In genomic region chr21:29875873-29876272, GRCh38 we compare ENCODE assay signal across 24 cellular contexts.
DNase-seq lines count a peak whose midpoint lies in the region; ATAC-seq, FAIRE-seq and TF ChIP-seq lines count a peak whose summit lies in the region.
"Had no signal": no experiment of that assay in that cellular context is flagged by ENCODE, and none has a peak within 500 bp of the region (broad histone marks: within the 10 kb centered on the region; RNA-seq: fewer than 3 reads in every experiment).

No MANE protein-coding gene starts in this region.

- no peak overlapping the region for H4K91ac ChIP-seq in H1 (replicated peaks; ENCODE audit: insufficient read length, low read length)

- H3K4me3 ChIP-seq in HUES48 (ENCODE audit: low read depth, low read length) (no peak overlapping the region), H1 (ENCODE audit: extremely low read depth in 1 of 4, insufficient read depth in 2 of 4, low read depth in 3 of 4, low read length in 4 of 4) (peak overlapping the region in 1 of 4 experiments; percentile 30; a peak in 1 of 8 replicates), MM.1S (ENCODE audit: low read length) (no peak overlapping the region), hepatocyte (no peak overlapping the region)
- H3K4me3 ChIP-seq: GM23248 had no signal

- H3K9me3 ChIP-seq in HUES48 (ENCODE audit: control insufficient read depth, insufficient read depth, low read length) (no peaks in the 10 kb centered on the region), H1 (ENCODE audit: insufficient read depth in 2 of 2, low read depth in 1 of 2, low read length in 1 of 2) (no peaks in the 10 kb centered on the region; a peak in 1 of 4 replicates), MM.1S (replicated peaks; ENCODE audit: insufficient read depth, low read length) (no peaks in the 10 kb centered on the region), hepatocyte (ENCODE audit: low read depth) (no peaks in the 10 kb centered on the region)
- H3K9me3 ChIP-seq: BE2C had no signal

- H3F3A ChIP-seq in MM.1S (ENCODE audit: insufficient read depth, low read length), result no peaks in the 10 kb centered on the region

- TF ChIP-seq RAD21 in H1 (IDR thresholded peaks at IDR 0.05 in 1 of 2, conservative IDR thresholded peaks at IDR 0.05 in 1 of 2; ENCODE audit: low read depth in 2 of 2, low read length in 2 of 2), result no peak

- no peak overlapping the region; the same call in 1 of the 2 replicates for H3K18ac ChIP-seq in H1 (ENCODE audit: extremely low read depth, low read length)

- no peak overlapping the region for H3K23ac ChIP-seq in H1 (ENCODE audit: insufficient read length)

- H4K8ac ChIP-seq in H1 (ENCODE audit: extremely low read depth, insufficient read depth, low read length), result no peak overlapping the region

- H2BK12ac ChIP-seq in H1 (ENCODE audit: low read depth, low read length), result no peak overlapping the region

- WGBS in H1 (ENCODE audit: extremely low coverage in 1 of 2, insufficient coverage in 1 of 2, insufficient read length in 1 of 2, insufficient replicate concordance in 2 of 2, low coverage in 1 of 2, low lambda C conversion rate in 2 of 2, missing lambda C conversion rate in 1 of 2), 2 experiments, result 95% methylated on average over 1 of the region's 1 CpG; no CpG with 5 or more reads in 1 of the 2 experiments
- 57% methylated on average over 1 of the region's 1 CpG for WGBS in hepatocyte (ENCODE audit: low lambda C conversion rate, missing lambda C conversion rate)

- no peaks in the 10 kb centered on the region for H3K79me1 ChIP-seq in H1 (ENCODE audit: low read depth, low read length)

- no peaks in the 10 kb centered on the region for H3K23me2 ChIP-seq in H1 (ENCODE audit: low read depth, low read length)

- H3K27ac ChIP-seq in HUES48 (ENCODE audit: low read depth, low read length), result peak overlapping the region; percentile 61
- no peak overlapping the region for H3K27ac ChIP-seq in H1 (ENCODE audit: low read depth, low read length)
- no peak overlapping the region for H3K27ac ChIP-seq in MM.1S (ENCODE audit: low read length)
- no peak overlapping the region for H3K27ac ChIP-seq in hepatocyte
- H3K27ac ChIP-seq: GM23248 had no signal

- H3K36me3 ChIP-seq in HUES48 (ENCODE audit: control insufficient read depth, insufficient read depth, low read length) (no peaks in the 10 kb centered on the region), H1 (ENCODE audit: control insufficient read depth in 2 of 4, insufficient read depth in 4 of 4, low read length in 3 of 4) (no peaks in the 10 kb centered on the region), MM.1S (replicated peaks; ENCODE audit: insufficient read depth, low read length) (no peaks in the 10 kb centered on the region), hepatocyte (replicated peaks; ENCODE audit: insufficient read depth, low read depth) (no peaks in the 10 kb centered on the region)
- H3K36me3 ChIP-seq: BE2C had no signal

- H4K5ac ChIP-seq in H1 (ENCODE audit: insufficient read length, low read depth, low read length), result no peak overlapping the region

- TF ChIP-seq POLR2A in H1 (IDR thresholded peaks at IDR 0.05; ENCODE audit: control extremely low read depth in 1 of 2, low read depth in 2 of 2, low read length in 2 of 2), result no peak

- H3K4me1 ChIP-seq in HUES48 (ENCODE audit: control insufficient read depth, insufficient read depth, low read length), result peaks cover 15% of the 10 kb centered on the region
- H3K4me1 ChIP-seq in H1 (replicated peaks in 1 of 4; ENCODE audit: control insufficient read depth in 3 of 4, insufficient read depth in 4 of 4, low read length in 3 of 4), result peaks cover 0 to 5% (median under 1%) of the 10 kb centered on the region in 4 experiments; a peak in 4 of 7 replicates
- no peaks in the 10 kb centered on the region for H3K4me1 ChIP-seq in MM.1S (ENCODE audit: low read length)
- no peaks in the 10 kb centered on the region for H3K4me1 ChIP-seq in hepatocyte (ENCODE audit: insufficient read depth)
- H3K4me1 ChIP-seq: BE2C had no signal

- H3K56ac ChIP-seq in H1 (replicated peaks; ENCODE audit: insufficient read length, low read depth, low read length), result no peak overlapping the region

- no peak for TF ChIP-seq CTCF in H1 (IDR thresholded peaks at IDR 0.05; ENCODE audit: control extremely low read depth in 1 of 3, insufficient read depth in 1 of 3, low read depth in 1 of 3, low read length in 3 of 3)
- TF ChIP-seq CTCF in MM.1S (IDR thresholded peaks at IDR 0.05; ENCODE audit: low read length), result no peak
- TF ChIP-seq CTCF in hepatocyte (IDR thresholded peaks at IDR 0.05; ENCODE audit: poor library complexity), result no peak

- peak overlapping the region; percentile 54; the same call in 1 of the 2 replicates for H2AFZ ChIP-seq in H1 (ENCODE audit: low read length)
- no peak overlapping the region for H2AFZ ChIP-seq in MM.1S (ENCODE audit: low read length)
- H2AFZ ChIP-seq in hepatocyte, result no peak overlapping the region
- H2AFZ ChIP-seq: GM23248 had no signal

- H2BK5ac ChIP-seq in H1 (ENCODE audit: low read depth, low read length), result no peak overlapping the region

- H4K20me1 ChIP-seq in H1 (replicated peaks in 1 of 2; ENCODE audit: control insufficient read depth in 1 of 2, insufficient read depth in 2 of 2, low read length in 2 of 2), result no peaks in the 10 kb centered on the region
- H4K20me1 ChIP-seq in MM.1S (ENCODE audit: insufficient read depth, low read length), result no peaks in the 10 kb centered on the region
- H4K20me1 ChIP-seq in hepatocyte (ENCODE audit: insufficient read depth, poor library complexity, severe bottlenecking), result no peaks in the 10 kb centered on the region

- H2AK5ac ChIP-seq in H1 (ENCODE audit: low read depth, low read length), result no peak overlapping the region

- FAIRE-seq in H1 (lab: Jason Lieb, UNC), result no peak
- FAIRE-seq: A204.1, GM12892, GM18507, H54 had no signal

- H3K79me2 ChIP-seq in H1 (ENCODE audit: control insufficient read depth in 1 of 2, insufficient read depth in 2 of 2, low read length in 2 of 2) (no peaks in the 10 kb centered on the region), MM.1S (ENCODE audit: low read length) (no peaks in the 10 kb centered on the region), hepatocyte (no peaks in the 10 kb centered on the region)

- H3K27me3 ChIP-seq in HUES48 (ENCODE audit: control insufficient read depth, insufficient read depth, low read length), result no peaks in the 10 kb centered on the region
- no peaks in the 10 kb centered on the region for H3K27me3 ChIP-seq in H1 (replicated peaks in 1 of 4; ENCODE audit: control insufficient read depth in 3 of 4, extremely low read depth in 1 of 4, insufficient read depth in 3 of 4, low read length in 3 of 4)
- H3K27me3 ChIP-seq in MM.1S (replicated peaks; ENCODE audit: insufficient read depth, low read length), result no peaks in the 10 kb centered on the region
- H3K27me3 ChIP-seq in hepatocyte, result no peaks in the 10 kb centered on the region
- H3K27me3 ChIP-seq: BE2C had no signal

- H3K9ac ChIP-seq in HUES48 (ENCODE audit: low read depth, low read length), result no peak overlapping the region
- no peak overlapping the region for H3K9ac ChIP-seq in H1 (replicated peaks in 1 of 4; ENCODE audit: extremely low read depth in 1 of 4, low read depth in 3 of 4, low read length in 3 of 4)
- no peak overlapping the region for H3K9ac ChIP-seq in MM.1S (ENCODE audit: low read length)
- H3K9ac ChIP-seq: GM23248 had no signal

- no peak overlapping the region for H2BK120ac ChIP-seq in H1 (replicated peaks; ENCODE audit: low read depth, low read length)

- DNase-seq in NCI-H1417 treated with DMSO at 0.1 percent for 48 hours (lab: John Stamatoyannopoulos, UW), result peak; percentile 13
- no peak for DNase-seq in H1 (ENCODE audit: low read depth in 1 of 2, low spot score in 2 of 2)
- no peak for DNase-seq in MM.1S
- DNase-seq in hepatocyte (ENCODE audit: low spot score), result no peak
- DNase-seq: ACHN; BE2C; C1 segment of cervical spinal cord; CD4-positive, CD25-positive, alpha-beta regulatory T cell; CD8-positive, alpha-beta memory T cell; COR-L47; DMS 273 treated with DMSO at 0.1 percent for 48 hours; DMS79; GDM1; GM23248; HFFc6; IMR-90; KBM-7 had no signal

- TF ChIP-seq EP300 in H1 (IDR thresholded peaks at IDR 0.05; ENCODE audit: borderline replicate concordance in 1 of 2, low read depth in 2 of 2, low read length in 2 of 2), result no peak

- H3K4ac ChIP-seq in H1 (replicated peaks; ENCODE audit: insufficient read length, low read depth, low read length), result no peak overlapping the region

- 0 out of 4 replicates have a peak overlapping the region, but pooled peaks of 1 of the 2 experiments have one; percentile 44 for H3K4me2 ChIP-seq in H1 (ENCODE audit: insufficient read depth in 1 of 2, low read depth in 2 of 2, low read length in 2 of 2)
- no peak overlapping the region for H3K4me2 ChIP-seq in MM.1S (ENCODE audit: low read depth, low read length)
- no peak overlapping the region for H3K4me2 ChIP-seq in hepatocyte

- no peak for ATAC-seq in SK-N-SH treated with all-trans-retinoic acid at 6 μM for 48 hours
- ATAC-seq: HCT116 had no signal

- no peak overlapping the region for H3K14ac ChIP-seq in H1 (ENCODE audit: insufficient read length)

- no peaks in the 10 kb centered on the region for H3K9me2 ChIP-seq in MM.1S (replicated peaks; ENCODE audit: insufficient read depth, low read length)
- no peaks in the 10 kb centered on the region for H3K9me2 ChIP-seq in hepatocyte (replicated peaks; ENCODE audit: insufficient read depth)

- 0 out of 2 replicates have a peak overlapping the region, but pooled peaks have one; percentile 72 for H2BK20ac ChIP-seq in H1 (ENCODE audit: low read length)

- POLR2A ChIA-PET in H1 (lab: Charles Lee; ENCODE audit: partially characterized antibody), result no interaction called here

- CTCF ChIA-PET in H1 (lab: Charles Lee; ENCODE audit: partially characterized antibody), result no interaction called here

- no peak overlapping the region for H2BK15ac ChIP-seq in H1 (ENCODE audit: low read length)

TF ChIP-seq in H1, 55 proteins besides CTCF, POLR2A, EP300 and RAD21:
- no peak for TF ChIP-seq SUZ12 (IDR thresholded peaks at IDR 0.05; ENCODE audit: low read length)
- TF ChIP-seq CBX8 (IDR thresholded peaks at IDR 0.05; ENCODE audit: borderline replicate concordance, low read depth, low read length), result no peak
- 0 out of 2 replicates have a peak, but pooled peaks have one; percentile 28 for TF ChIP-seq CEBPB (IDR thresholded peaks at IDR 0.05; ENCODE audit: low read depth, low read length)
- no peak for TF ChIP-seq HDAC6 (IDR thresholded peaks at IDR 0.05; ENCODE audit: low read depth, low read length)
TF ChIP-seq in H1: peak in this region for 1.

TF ChIP-seq in SK-N-SH treated with all-trans-retinoic acid at 6 μM for 48 hours, 23 proteins besides CTCF, POLR2A, EP300 and RAD21 (continues in another document):
- TF ChIP-seq TOX (CRISPR knock-in tag; IDR thresholded peaks at IDR 0.05; ENCODE audit: borderline replicate concordance) (no peak), ZFP3 (CRISPR knock-in tag; IDR thresholded peaks at IDR 0.05) (no peak), ZNF70 (CRISPR knock-in tag; IDR thresholded peaks at IDR 0.05) (no peak), BACH2 (CRISPR knock-in tag; IDR thresholded peaks at IDR 0.05; ENCODE audit: borderline replicate concordance) (no peak), ISL1 (CRISPR knock-in tag; IDR thresholded peaks at IDR 0.05) (no peak), TCF4 (CRISPR knock-in tag; IDR thresholded peaks at IDR 0.05; ENCODE audit: borderline replicate concordance) (no peak), PPARA (CRISPR knock-in tag; IDR thresholded peaks at IDR 0.05; ENCODE audit: borderline replicate concordance) (no peak), ZC3H10 (CRISPR knock-in tag; IDR thresholded peaks at IDR 0.05) (no peak)
